Comparison of ENCODE assay signal across 29 cellular contexts in genomic region chr7:156145996-156146395, GRCh38.
"Had no signal": no experiment of that assay in that cellular context is flagged by ENCODE, and none has a peak within 500 bp of the region (broad histone marks: within the 10 kb centered on the region; RNA-seq: fewer than 3 reads in every experiment).

No MANE protein-coding gene starts in this region.

- H3K27me3 ChIP-seq: adrenal gland, body of pancreas, colonic mucosa, foreskin keratinocyte, gastrocnemius medialis had no signal

- ATAC-seq: activated CD4-positive, alpha-beta T cell treated with anti-CD3 and anti-CD28 coated beads for 36 hours; activated CD8-positive, alpha-beta memory T cell treated with anti-CD3 and anti-CD28 coated beads, Interleukin-2, amount 10 ng/mL, durations not matched to agents 7 days and 5 days; activated CD8-positive, alpha-beta T cell treated with anti-CD3 and anti-CD28 coated beads, Interleukin-2, amount 10 ng/mL, durations not matched to agents 7 days and 5 days; activated naive CD8-positive, alpha-beta T cell treated with anti-CD3 and anti-CD28 coated beads, Interleukin-2, amount 50 U/mL, for 24 hours; body of pancreas; foreskin keratinocyte; gastrocnemius medialis; heart left ventricle had no signal

- H3K9me3 ChIP-seq: adrenal gland, body of pancreas, colonic mucosa, esophagus muscularis mucosa, gastrocnemius medialis, heart left ventricle had no signal

- H3K4me1 ChIP-seq: adrenal gland, colonic mucosa, esophagus muscularis mucosa, foreskin keratinocyte, gastrocnemius medialis, heart left ventricle had no signal

- H3K36me3 ChIP-seq: adrenal gland, colonic mucosa, esophagus muscularis mucosa, gastrocnemius medialis, heart left ventricle had no signal

- H3K4me3 ChIP-seq: adrenal gland, body of pancreas, colonic mucosa, dorsolateral prefrontal cortex, esophagus muscularis mucosa, gastrocnemius medialis, heart left ventricle had no signal

- H3K27ac ChIP-seq: adrenal gland, body of pancreas, colonic mucosa, dorsolateral prefrontal cortex, esophagus muscularis mucosa, foreskin keratinocyte, gastrocnemius medialis, heart left ventricle had no signal

- DNase-seq: activated CD4-positive, alpha-beta memory T cell treated with anti-CD3 and anti-CD28 coated beads for 36 hours; activated CD4-positive, alpha-beta T cell treated with anti-CD3 and anti-CD28 coated beads for 36 hours; activated CD4-positive, alpha-beta T cell treated with anti-CD3 and anti-CD28 coated beads, Interleukin-2, amount 10 ng/mL, durations not matched to agents 24 days and 14 days; activated CD4-positive, CD25-positive, alpha-beta regulatory T cell; activated CD4-positive, CD25-positive, alpha-beta regulatory T cell treated with anti-CD3 and anti-CD28 coated beads, Interleukin-2, amount 50 U/mL, for 72 hours; activated CD8-positive, alpha-beta memory T cell treated with anti-CD3 and anti-CD28 coated beads, Interleukin-2, amount 10 ng/mL, durations not matched to agents 7 days and 5 days; activated CD8-positive, alpha-beta memory T cell treated with anti-CD3 and anti-CD28 coated beads, Interleukin-2, amount 50 U/mL, for 4 hours; activated CD8-positive, alpha-beta T cell treated with anti-CD3 and anti-CD28 coated beads, Interleukin-2, amount 10 ng/mL, durations not matched to agents 7 days and 5 days; activated naive CD4-positive, alpha-beta T cell treated with anti-CD3 and anti-CD28 coated beads for 36 hours; activated naive CD8-positive, alpha-beta T cell treated with anti-CD3 and anti-CD28 coated beads for 36 hours; activated naive CD8-positive, alpha-beta T cell treated with anti-CD3 and anti-CD28 coated beads, Interleukin-2, amount 50 U/mL, for 24 hours; activated T-cell treated with anti-CD3 and anti-CD28 coated beads, Interleukin-2, amount 50 U/mL, for 1 hour; activated T-cell treated with anti-CD3 and anti-CD28 coated beads, Interleukin-2, amount 50 U/mL, for 48 hours; amygdala; aorta; body of pancreas; caudate nucleus; colonic mucosa; effector memory CD4-positive, alpha-beta T cell; erythroblast; foreskin keratinocyte; gastrocnemius medialis; glutamatergic neuron; heart left ventricle; T-helper 1 cell; T-helper 2 cell had no signal
